1 cellular context compared by ENCODE assay signal in genomic region chr1:153771841-153772593, GRCh38.
TF ChIP-seq lines count a peak whose summit lies in the region.

No MANE protein-coding gene starts in this region.

TF ChIP-seq in HepG2, 621 proteins besides CTCF, POLR2A, EP300 and RAD21 (continued from another document and continues in another):
- TF ChIP-seq ZBTB4 (CRISPR knock-in tag; IDR thresholded peaks at IDR 0.05; ENCODE audit: borderline replicate concordance) (no peak), ONECUT2 (CRISPR knock-in tag; IDR thresholded peaks at IDR 0.05) (no peak), ZNF138 (CRISPR knock-in tag; IDR thresholded peaks at IDR 0.05; ENCODE audit: low read depth) (no peak; the same call in 1 of the 2 replicates), NR2F1 (CRISPR knock-in tag; IDR thresholded peaks at IDR 0.05) (no peak), ZFP36L1 (CRISPR knock-in tag; IDR thresholded peaks at IDR 0.05) (no peak), KDM1A (CRISPR knock-in tag; IDR thresholded peaks at IDR 0.05) (no peak), ZNF333 (CRISPR knock-in tag; IDR thresholded peaks at IDR 0.05; ENCODE audit: borderline replicate concordance) (no peak), ZNF564 (CRISPR knock-in tag; IDR thresholded peaks at IDR 0.05) (no peak), NAIF1 (CRISPR knock-in tag; IDR thresholded peaks at IDR 0.05; ENCODE audit: borderline replicate concordance) (no peak), ZNF615 (CRISPR knock-in tag; IDR thresholded peaks at IDR 0.05; ENCODE audit: borderline replicate concordance) (no peak), PHF20 (CRISPR knock-in tag; IDR thresholded peaks at IDR 0.05) (no peak), RBM39 (IDR thresholded peaks at IDR 0.05; ENCODE audit: low read depth, low read length, poor library complexity, severe bottlenecking) (no peak), MXD4 (CRISPR knock-in tag; IDR thresholded peaks at IDR 0.05) (no peak), MEIS2 (CRISPR knock-in tag; IDR thresholded peaks at IDR 0.05) (no peak), ZBTB3 (CRISPR knock-in tag; IDR thresholded peaks at IDR 0.05; ENCODE audit: borderline replicate concordance, low read depth) (no peak), ZBTB8A (CRISPR knock-in tag; IDR thresholded peaks at IDR 0.05; ENCODE audit: borderline replicate concordance, low read depth) (no peak), BCL3 (CRISPR knock-in tag; IDR thresholded peaks at IDR 0.05) (0 out of 2 replicates have a peak, but pooled peaks have one; percentile 28), SMARCC2 (IDR thresholded peaks at IDR 0.05) (no peak), TERF1 (CRISPR knock-in tag; IDR thresholded peaks at IDR 0.05) (no peak), ZNF800 (CRISPR knock-in tag; IDR thresholded peaks at IDR 0.05) (no peak), REST (IDR thresholded peaks at IDR 0.05; ENCODE audit: borderline replicate concordance in 1 of 2, low read depth in 1 of 2, low read length in 2 of 2) (no peak), HINFP (CRISPR knock-in tag; IDR thresholded peaks at IDR 0.05; ENCODE audit: low read depth) (no peak), ZNF230 (CRISPR knock-in tag; IDR thresholded peaks at IDR 0.05) (no peak), ZNF839 (CRISPR knock-in tag; IDR thresholded peaks at IDR 0.05; ENCODE audit: borderline replicate concordance) (no peak), FOXA3 (CRISPR knock-in tag; IDR thresholded peaks at IDR 0.05) (no peak), ZNF530 (CRISPR knock-in tag; IDR thresholded peaks at IDR 0.05; ENCODE audit: low read depth) (no peak), STAT5B (CRISPR knock-in tag; IDR thresholded peaks at IDR 0.05) (no peak), ZNF136 (CRISPR knock-in tag; IDR thresholded peaks at IDR 0.05; ENCODE audit: low read depth) (no peak), SRSF1 (optimal IDR thresholded peaks at IDR 0.05; ENCODE audit: low read depth, low read length) (no peak), HMG20B (CRISPR knock-in tag; conservative IDR thresholded peaks at IDR 0.05) (no peak), PLSCR1 (CRISPR knock-in tag; IDR thresholded peaks at IDR 0.05; ENCODE audit: borderline replicate concordance) (no peak), PCBP1 (IDR thresholded peaks at IDR 0.05; ENCODE audit: borderline replicate concordance, low read depth, low read length) (0 out of 2 replicates have a peak, but pooled peaks have one; percentile 38), U2AF2 (IDR thresholded peaks at IDR 0.05; ENCODE audit: low read depth, low read length) (no peak), NFE2L2 (IDR thresholded peaks at IDR 0.05; ENCODE audit: low read length) (no peak), CSRNP2 (CRISPR knock-in tag; conservative IDR thresholded peaks at IDR 0.05; ENCODE audit: low read depth) (no peak), KLF15 (CRISPR knock-in tag; IDR thresholded peaks at IDR 0.05; ENCODE audit: borderline replicate concordance) (no peak), SOX13 (IDR thresholded peaks at IDR 0.05) (no peak), SOX13 (CRISPR knock-in tag; conservative IDR thresholded peaks at IDR 0.05 in 1 of 2, IDR thresholded peaks at IDR 0.05 in 1 of 2) (no peak), KDM5B (CRISPR knock-in tag; IDR thresholded peaks at IDR 0.05; ENCODE audit: borderline replicate concordance) (no peak), HIC2 (CRISPR knock-in tag; IDR thresholded peaks at IDR 0.05; ENCODE audit: low read depth) (no peak), STAG1 (CRISPR knock-in tag; IDR thresholded peaks at IDR 0.05) (peak; percentile 67), POLR2AphosphoS2 (IDR thresholded peaks at IDR 0.05; ENCODE audit: low read depth, low read length) (no peak), DR1 (CRISPR knock-in tag; IDR thresholded peaks at IDR 0.05) (no peak), PHF8 (CRISPR knock-in tag; IDR thresholded peaks at IDR 0.05) (no peak), HDAC2 (CRISPR knock-in tag; IDR thresholded peaks at IDR 0.05) (no peak), NRL (CRISPR knock-in tag; IDR thresholded peaks at IDR 0.05; ENCODE audit: borderline replicate concordance) (peak; percentile 76; the same call in 1 of the 2 replicates), FOXO4 (CRISPR knock-in tag; conservative IDR thresholded peaks at IDR 0.05) (0 out of 2 replicates have a peak, but pooled peaks have one; percentile 54), ZNF557 (CRISPR knock-in tag; IDR thresholded peaks at IDR 0.05) (no peak), MAF1 (CRISPR knock-in tag; IDR thresholded peaks at IDR 0.05; ENCODE audit: borderline replicate concordance) (no peak), SP5 (CRISPR knock-in tag; IDR thresholded peaks at IDR 0.05; ENCODE audit: borderline replicate concordance, low read depth) (no peak)
